In genomic region chr12:101666017-101666728, GRCh38 we compare ENCODE assay signal across 17 cellular contexts.
"Had no signal": no experiment of that assay in that cellular context is flagged by ENCODE, and none has a peak within 500 bp of the region (broad histone marks: within the 10 kb centered on the region; RNA-seq: fewer than 3 reads in every experiment).

No MANE protein-coding gene starts in this region.

- ATAC-seq: left lung, pancreas, SK-N-SH treated with all-trans-retinoic acid at 6 μM for 48 hours, upper lobe of right lung had no signal

- H3K36me3 ChIP-seq: adrenal gland, left lung, pancreas, suprapubic skin, upper lobe of right lung had no signal

- H3K27ac Mint-ChIP-seq: activated CD4-positive, alpha-beta T cell treated with anti-CD3 and anti-CD28 coated beads, Interleukin-2, amount 10 ng/mL, durations not matched to agents 7 days and 5 days; activated T-helper 2 cell treated with anti-CD3 and anti-CD28 coated beads, Interferon-gamma antibody, Interleukin-2, Interleukin-4, amounts not matched to agents 10 μg/mL and 5 μg/mL and 100 μg/mL, durations not matched to agents 14 hours and 24 hours and 36 hours; brain; memory B cell; nephron; T-helper 1 cell treated with Interleukin-12 subunit alpha and Interleukin-12 subunit beta and Interleukin-4 antibody, amounts not matched to agents 30 μg/mL and 1 μg/mL, for 36 hours had no signal

- H3K27me3 ChIP-seq: pancreas, suprapubic skin, upper lobe of right lung had no signal

- H3K4me1 ChIP-seq: adrenal gland, suprapubic skin, upper lobe of right lung had no signal

- H3K27ac ChIP-seq: adrenal gland, left lung, pancreas, suprapubic skin, upper lobe of right lung had no signal

- H3K36me3 Mint-ChIP-seq: brain, memory B cell had no signal

- H3K9me3 Mint-ChIP-seq: activated CD4-positive, alpha-beta T cell treated with anti-CD3 and anti-CD28 coated beads, Interleukin-2, amount 10 ng/mL, durations not matched to agents 7 days and 5 days; activated T-helper 2 cell treated with anti-CD3 and anti-CD28 coated beads, Interferon-gamma antibody, Interleukin-2, Interleukin-4, amounts not matched to agents 10 μg/mL and 5 μg/mL and 100 μg/mL, durations not matched to agents 14 hours and 24 hours and 36 hours; memory B cell; nephron; T-helper 1 cell treated with Interleukin-12 subunit alpha and Interleukin-12 subunit beta and Interleukin-4 antibody, amounts not matched to agents 30 μg/mL and 1 μg/mL, for 36 hours had no signal

- H3K4me3 ChIP-seq: adrenal gland, left lung, pancreas, suprapubic skin, upper lobe of right lung had no signal

- DNase-seq: activated CD4-positive, alpha-beta T cell treated with anti-CD3 and anti-CD28 coated beads, Interleukin-2, amount 10 ng/mL, durations not matched to agents 7 days and 5 days; activated naive CD4-positive, alpha-beta T cell treated with anti-CD3 and anti-CD28 coated beads, Interleukin-2, amount 50 U/mL, for 16 hours; activated T-cell treated with anti-CD3 and anti-CD28 coated beads for 4 hours; adrenal gland; islet precursor cell; left lung; pancreas; small intestine; upper lobe of right lung had no signal

- H3K4me3 Mint-ChIP-seq: activated CD4-positive, alpha-beta T cell treated with anti-CD3 and anti-CD28 coated beads, Interleukin-2, amount 10 ng/mL, durations not matched to agents 7 days and 5 days; brain; memory B cell; nephron; T-helper 1 cell treated with Interleukin-12 subunit alpha and Interleukin-12 subunit beta and Interleukin-4 antibody, amounts not matched to agents 30 μg/mL and 1 μg/mL, for 36 hours had no signal

- FAIRE-seq: endothelial cell of umbilical vein, pancreas, small intestine had no signal
